In genomic region chr9:63817622-63818518, GRCh38 we compare ENCODE assay signal across 8 cellular contexts.
DNase-seq lines count a peak whose midpoint lies in the region; ATAC-seq and TF ChIP-seq lines count a peak whose summit lies in the region.

No MANE protein-coding gene starts in this region.

- peak; percentile 49 to 69 (median 60) for DNase-seq in CD4-positive, alpha-beta memory T cell
- peak; percentile 9 for DNase-seq in LHCN-M2 (ENCODE audit: low read depth)
- peak; percentile 51 for DNase-seq in activated gamma-delta T cell treated with anti-CD3 and anti-CD28 coated beads, Interleukin-2, amount 50 U/mL, for 16 hours (ENCODE audit: low read depth)
- DNase-seq in right cardiac atrium, result peak; percentile 39 to 81 (median 78)
- peak; percentile 82 for DNase-seq in sigmoid colon
- DNase-seq in NCI-H226, result no peak
- DNase-seq in dedifferentiated amniotic fluid mesenchymal stem cell (ENCODE audit: extremely low spot score), result no peak

- peak overlapping the region in 6 of 7 donors; percentile 2 to 76 (median 37) for H3K27ac Mint-ChIP-seq in CD4-positive, alpha-beta memory T cell

- WGBS in right cardiac atrium, result 33% methylated on average over 41 of the region's 41 CpGs
- 33 to 47% methylated on average over 41 of the region's 41 CpGs for WGBS in sigmoid colon, 2 donors

- H3K9me3 ChIP-seq in CD4-positive, alpha-beta memory T cell (ENCODE audit: control insufficient read depth in 1 of 2, low read length in 2 of 2), result no peaks in the 10 kb centered on the region
- H3K9me3 ChIP-seq in right cardiac atrium (ENCODE audit: control insufficient read depth, low read length), result no peaks in the 10 kb centered on the region
- peaks cover 0 to 6% (median 4%) of the 10 kb centered on the region in 4 donors for H3K9me3 ChIP-seq in sigmoid colon

- peaks cover 0 to 7% of the 10 kb centered on the region in 2 donors for H3K36me3 Mint-ChIP-seq in CD4-positive, alpha-beta memory T cell

- POLR2A ChIA-PET in CD4-positive, alpha-beta memory T cell (lab: Charles Lee; ENCODE audit: partially characterized antibody), result interaction anchor here (1.9 to 2.3 kb wide), 2 partner anchors 1017 to 1019 kb away, joined by 5 to 12 read pairs; no protein-coding TSS in a partner anchor

- no peak for TF ChIP-seq EP300 in sigmoid colon (IDR thresholded peaks at IDR 0.05)

- peaks cover 5% of the 10 kb centered on the region for H3K27me3 ChIP-seq in CD4-positive, alpha-beta memory T cell (ENCODE audit: insufficient read depth, low read length)
- H3K27me3 ChIP-seq in right cardiac atrium (ENCODE audit: control insufficient read depth, insufficient read depth) (no peaks in the 10 kb centered on the region), sigmoid colon (peaks cover 0 to 31% (median 4%) of the 10 kb centered on the region in 3 donors)

- CTCF ChIA-PET in CD4-positive, alpha-beta memory T cell (lab: Charles Lee; ENCODE audit: partially characterized antibody), result interaction anchor here (0.9 kb wide), 1 partner anchor 980 kb away, joined by 3 read pairs; no protein-coding TSS in a partner anchor

- TF ChIP-seq CTCF in sigmoid colon (IDR thresholded peaks at IDR 0.05), result no peak

- H3K4me1 ChIP-seq in CD4-positive, alpha-beta memory T cell (ENCODE audit: insufficient read depth, low read length), result peaks cover 14% of the 10 kb centered on the region
- H3K4me1 ChIP-seq in right cardiac atrium (ENCODE audit: control insufficient read depth, insufficient read depth, low read length) (no peaks in the 10 kb centered on the region), sigmoid colon (no peaks in the 10 kb centered on the region)

- H3K36me3 ChIP-seq in CD4-positive, alpha-beta memory T cell (ENCODE audit: insufficient read depth, low read length), result no peaks in the 10 kb centered on the region
- H3K36me3 ChIP-seq in sigmoid colon, result no peaks in the 10 kb centered on the region

- peaks cover 15 to 17% of the 10 kb centered on the region in 2 donors for H3K27me3 Mint-ChIP-seq in CD4-positive, alpha-beta memory T cell

- ATAC-seq in GM21529 (IDR thresholded peaks at IDR 0.05; ENCODE audit: unreplicated experiment) (peak; percentile 65), right cardiac atrium (peak; percentile 62 to 65)

- peaks cover 5 to 43% (median 27%) of the 10 kb centered on the region in 8 donors for H3K9me3 Mint-ChIP-seq in CD4-positive, alpha-beta memory T cell

- H3K27ac ChIP-seq in CD4-positive, alpha-beta memory T cell (ENCODE audit: low read depth, low read length), result peak overlapping the region; percentile 7
- H3K27ac ChIP-seq in right cardiac atrium (ENCODE audit: low read length), result no peak overlapping the region
- no peak overlapping the region for H3K27ac ChIP-seq in sigmoid colon

- H3K4me3 ChIP-seq in CD4-positive, alpha-beta memory T cell (ENCODE audit: low read length in 2 of 2), result peak overlapping the region; percentile 39 to 53
- H3K4me3 ChIP-seq in right cardiac atrium (ENCODE audit: low read length) (no peak overlapping the region), sigmoid colon (no peak overlapping the region)

- peak overlapping the region; percentile 72 to 85 (median 78) for H3K4me3 Mint-ChIP-seq in CD4-positive, alpha-beta memory T cell

- intact Hi-C loops in CD4-positive, alpha-beta memory T cell (cut with micrococcal nuclease), result no loop called here
- intact Hi-C loops in right cardiac atrium (cut with DNase I), result no loop called here
- intact Hi-C loops in sigmoid colon (cut with DNase I), result no loop called here

- TF ChIP-seq POLR2A in sigmoid colon (IDR thresholded peaks at IDR 0.05), result no peak

- peaks cover 13 to 19% (median 17%) of the 10 kb centered on the region in 4 donors for H3K4me1 Mint-ChIP-seq in CD4-positive, alpha-beta memory T cell

Comparison
In these comparisons a context has a peak if more than half of its experiments do, and no peak if none do; other contexts are left out.
1. DNase-seq: peak in CD4-positive, alpha-beta memory T cell (5 of 5), LHCN-M2 (single experiment), activated gamma-delta T cell treated with anti-CD3 and anti-CD28 coated beads, Interleukin-2, amount 50 U/mL, for 16 hours (single experiment), right cardiac atrium (3 of 3) and sigmoid colon (single experiment); none in NCI-H226 (single experiment) and dedifferentiated amniotic fluid mesenchymal stem cell (single experiment).
2. H3K4me3 ChIP-seq: peak in CD4-positive, alpha-beta memory T cell (2 of 2); none in right cardiac atrium (single experiment) and sigmoid colon (0 of 4).